1 cellular context compared by ENCODE assay signal in genomic region chr6:125906158-125906998, GRCh38.
TF ChIP-seq lines count a peak whose summit lies in the region.

No MANE protein-coding gene starts in this region.

TF ChIP-seq in SK-N-SH treated with all-trans-retinoic acid at 6 μM for 48 hours, 23 proteins besides CTCF, POLR2A, EP300 and RAD21 (continued from another document):
- TF ChIP-seq, protein P1, sequence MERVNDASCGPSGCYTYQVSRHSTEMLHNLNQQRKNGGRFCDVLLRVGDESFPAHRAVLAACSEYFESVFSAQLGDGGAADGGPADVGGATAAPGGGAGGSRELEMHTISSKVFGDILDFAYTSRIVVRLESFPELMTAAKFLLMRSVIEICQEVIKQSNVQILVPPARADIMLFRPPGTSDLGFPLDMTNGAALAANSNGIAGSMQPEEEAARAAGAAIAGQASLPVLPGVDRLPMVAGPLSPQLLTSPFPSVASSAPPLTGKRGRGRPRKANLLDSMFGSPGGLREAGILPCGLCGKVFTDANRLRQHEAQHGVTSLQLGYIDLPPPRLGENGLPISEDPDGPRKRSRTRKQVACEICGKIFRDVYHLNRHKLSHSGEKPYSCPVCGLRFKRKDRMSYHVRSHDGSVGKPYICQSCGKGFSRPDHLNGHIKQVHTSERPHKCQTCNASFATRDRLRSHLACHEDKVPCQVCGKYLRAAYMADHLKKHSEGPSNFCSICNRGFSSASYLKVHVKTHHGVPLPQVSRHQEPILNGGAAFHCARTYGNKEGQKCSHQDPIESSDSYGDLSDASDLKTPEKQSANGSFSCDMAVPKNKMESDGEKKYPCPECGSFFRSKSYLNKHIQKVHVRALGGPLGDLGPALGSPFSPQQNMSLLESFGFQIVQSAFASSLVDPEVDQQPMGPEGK (CRISPR knock-in tag; IDR thresholded peaks at IDR 0.05; ENCODE audit: borderline replicate concordance): no peak
